In the genomic region with DNA sequence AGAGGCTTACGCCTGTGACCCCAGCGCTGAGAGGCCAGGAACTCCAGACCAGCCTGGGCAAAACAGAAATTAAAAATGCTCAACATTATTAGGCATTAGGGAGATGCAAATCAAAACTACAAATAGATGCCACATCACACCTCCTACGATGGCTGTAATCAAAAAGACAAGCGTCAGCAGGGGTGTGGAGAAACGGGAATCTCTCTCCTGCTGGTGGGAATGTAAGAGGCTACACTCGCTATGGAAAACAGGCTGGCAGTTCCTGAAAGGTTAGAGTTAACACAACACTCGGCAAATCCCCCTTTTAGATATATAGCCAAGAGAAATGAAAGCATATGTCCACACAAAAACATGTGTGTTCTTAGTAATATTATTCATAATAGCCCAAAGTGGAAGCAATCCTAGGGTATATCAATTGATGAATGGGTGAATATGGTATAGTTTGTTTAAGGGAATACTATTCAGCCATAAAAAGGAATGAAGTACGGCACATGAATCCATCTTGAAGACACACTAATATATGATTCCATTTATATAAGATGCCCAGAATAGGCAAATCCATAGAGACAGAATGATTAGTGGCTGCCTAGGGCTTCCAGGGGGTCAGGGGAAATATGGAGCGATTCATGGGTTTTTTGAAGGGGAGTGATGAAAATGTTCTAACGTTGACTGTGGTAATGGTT, we compare ENCODE assay signal across 1 cellular context.
TF ChIP-seq lines count a peak whose summit lies in the region.

No MANE protein-coding gene starts in this region.

TF ChIP-seq in GM23338, 12 proteins besides CTCF, POLR2A, EP300 and RAD21:
- TF ChIP-seq NANOG (IDR thresholded peaks at IDR 0.05; ENCODE audit: borderline replicate concordance) (no peak), STAT1 (IDR thresholded peaks at IDR 0.05; ENCODE audit: unreplicated experiment) (no peak), EZH2phosphoT487 (IDR thresholded peaks at IDR 0.05; ENCODE audit: unreplicated experiment) (no peak), ETS1 (IDR thresholded peaks at IDR 0.05) (no peak), CREB1 (CRISPR knock-in tag; IDR thresholded peaks at IDR 0.05; ENCODE audit: low read depth) (no peak), JUNB (IDR thresholded peaks at IDR 0.05; ENCODE audit: unreplicated experiment) (no peak), ZNF114 (CRISPR knock-in tag; IDR thresholded peaks at IDR 0.05) (no peak), ZNF462 (CRISPR knock-in tag; IDR thresholded peaks at IDR 0.05) (no peak), EZH2 (IDR thresholded peaks at IDR 0.05; ENCODE audit: low read depth, unreplicated experiment) (no peak), POLR2AphosphoS5 (IDR thresholded peaks at IDR 0.05; ENCODE audit: low read depth) (no peak), ZNF331 (CRISPR knock-in tag; IDR thresholded peaks at IDR 0.05; ENCODE audit: low read depth) (no peak)
- TF ChIP-seq, protein P1, sequence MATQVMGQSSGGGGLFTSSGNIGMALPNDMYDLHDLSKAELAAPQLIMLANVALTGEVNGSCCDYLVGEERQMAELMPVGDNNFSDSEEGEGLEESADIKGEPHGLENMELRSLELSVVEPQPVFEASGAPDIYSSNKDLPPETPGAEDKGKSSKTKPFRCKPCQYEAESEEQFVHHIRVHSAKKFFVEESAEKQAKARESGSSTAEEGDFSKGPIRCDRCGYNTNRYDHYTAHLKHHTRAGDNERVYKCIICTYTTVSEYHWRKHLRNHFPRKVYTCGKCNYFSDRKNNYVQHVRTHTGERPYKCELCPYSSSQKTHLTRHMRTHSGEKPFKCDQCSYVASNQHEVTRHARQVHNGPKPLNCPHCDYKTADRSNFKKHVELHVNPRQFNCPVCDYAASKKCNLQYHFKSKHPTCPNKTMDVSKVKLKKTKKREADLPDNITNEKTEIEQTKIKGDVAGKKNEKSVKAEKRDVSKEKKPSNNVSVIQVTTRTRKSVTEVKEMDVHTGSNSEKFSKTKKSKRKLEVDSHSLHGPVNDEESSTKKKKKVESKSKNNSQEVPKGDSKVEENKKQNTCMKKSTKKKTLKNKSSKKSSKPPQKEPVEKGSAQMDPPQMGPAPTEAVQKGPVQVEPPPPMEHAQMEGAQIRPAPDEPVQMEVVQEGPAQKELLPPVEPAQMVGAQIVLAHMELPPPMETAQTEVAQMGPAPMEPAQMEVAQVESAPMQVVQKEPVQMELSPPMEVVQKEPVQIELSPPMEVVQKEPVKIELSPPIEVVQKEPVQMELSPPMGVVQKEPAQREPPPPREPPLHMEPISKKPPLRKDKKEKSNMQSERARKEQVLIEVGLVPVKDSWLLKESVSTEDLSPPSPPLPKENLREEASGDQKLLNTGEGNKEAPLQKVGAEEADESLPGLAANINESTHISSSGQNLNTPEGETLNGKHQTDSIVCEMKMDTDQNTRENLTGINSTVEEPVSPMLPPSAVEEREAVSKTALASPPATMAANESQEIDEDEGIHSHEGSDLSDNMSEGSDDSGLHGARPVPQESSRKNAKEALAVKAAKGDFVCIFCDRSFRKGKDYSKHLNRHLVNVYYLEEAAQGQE (IDR thresholded peaks at IDR 0.05; ENCODE audit: unreplicated experiment) = no peak
